Comparison of ENCODE assay signal across 8 cellular contexts in genomic region chr3:107240183-107241091, GRCh38.
DNase-seq lines count a peak whose midpoint lies in the region; ATAC-seq and TF ChIP-seq lines count a peak whose summit lies in the region.

No MANE protein-coding gene starts in this region.

- no peaks in the 10 kb centered on the region for H3K4me1 ChIP-seq in NT2/D1 (ENCODE audit: insufficient read depth, insufficient read length)

- intact Hi-C loops in CD14-positive monocyte (cut with micrococcal nuclease), result loop anchor here in 1 of 2 donors (10.0 kb wide), 2 partner anchors 194 to 1234 kb away; no protein-coding TSS in a partner anchor

- no peaks in the 10 kb centered on the region for H3K36me3 Mint-ChIP-seq in CD14-positive monocyte

- H3K36me3 ChIP-seq in NT2/D1 (ENCODE audit: insufficient read depth, insufficient read length, low read length), result no peaks in the 10 kb centered on the region

- peak; percentile 87 for ATAC-seq in GM19328 (IDR thresholded peaks at IDR 0.05; ENCODE audit: unreplicated experiment)
- ATAC-seq in HG03442 (IDR thresholded peaks at IDR 0.05; ENCODE audit: unreplicated experiment), result peak; percentile 95

- H3K27me3 ChIP-seq in NT2/D1 (ENCODE audit: insufficient read depth, insufficient read length), result peaks cover 26% of the 10 kb centered on the region

- H3K4me1 Mint-ChIP-seq in CD14-positive monocyte, result peaks cover 16% of the 10 kb centered on the region

- peak overlapping the region; percentile 79 for H3K4me3 ChIP-seq in NT2/D1 (ENCODE audit: insufficient read length, low read depth)
- H3K4me3 ChIP-seq in epithelial cell of proximal tubule (ENCODE audit: low read depth, low read length), result peak overlapping the region; percentile 69

- H3K27ac Mint-ChIP-seq in CD14-positive monocyte, result no peak overlapping the region

- H3K9me3 Mint-ChIP-seq in CD14-positive monocyte, result no peaks in the 10 kb centered on the region

- DNase-seq in CD14-positive monocyte (ENCODE audit: low spot score) (no peak), NT2/D1 (ENCODE audit: low read depth, low spot score) (peak; percentile 38), activated T-cell treated with anti-CD3 and anti-CD28 coated beads for 1 hour (ENCODE audit: low read depth) (peak; percentile 58), epithelial cell of proximal tubule (ENCODE audit: low read depth) (no peak), mucosa of gallbladder (ENCODE audit: low spot score) (peak; percentile 71)
- peak; percentile 62 for DNase-seq in stimulated activated CD8-positive, alpha-beta memory T cell treated with anti-CD3 and anti-CD28 coated beads, Interleukin-4, amount 100 ng/mL, for 24 hours (ENCODE audit: low read depth)

- peak overlapping the region; percentile 89 to 95 for H3K4me3 Mint-ChIP-seq in CD14-positive monocyte

- H3K9me3 ChIP-seq in NT2/D1 (ENCODE audit: insufficient read depth, low read length), result no peaks in the 10 kb centered on the region

- H3K9ac ChIP-seq in NT2/D1 (ENCODE audit: insufficient read length, low read depth), result peak overlapping the region; percentile 65

- TF ChIP-seq CTCF in CD14-positive monocyte (IDR thresholded peaks at IDR 0.05) (no peak), epithelial cell of proximal tubule (conservative IDR thresholded peaks at IDR 0.05; ENCODE audit: low read depth, low read length) (no peak)

- H3K27me3 Mint-ChIP-seq in CD14-positive monocyte (ENCODE audit: low read depth in 3 of 3), result peaks cover 0 to 3% (median 2%) of the 10 kb centered on the region in 3 donors

Comparison
In these comparisons a context has a peak if more than half of its experiments do, and no peak if none do; other contexts are left out.
1. DNase-seq: peak in NT2/D1 (single experiment), activated T-cell treated with anti-CD3 and anti-CD28 coated beads for 1 hour (single experiment), mucosa of gallbladder (single experiment) and stimulated activated CD8-positive, alpha-beta memory T cell treated with anti-CD3 and anti-CD28 coated beads, Interleukin-4, amount 100 ng/mL, for 24 hours (single experiment); none in CD14-positive monocyte (single experiment) and epithelial cell of proximal tubule (single experiment).